ENCODE assay signal across 2 cellular contexts in the genomic region with DNA sequence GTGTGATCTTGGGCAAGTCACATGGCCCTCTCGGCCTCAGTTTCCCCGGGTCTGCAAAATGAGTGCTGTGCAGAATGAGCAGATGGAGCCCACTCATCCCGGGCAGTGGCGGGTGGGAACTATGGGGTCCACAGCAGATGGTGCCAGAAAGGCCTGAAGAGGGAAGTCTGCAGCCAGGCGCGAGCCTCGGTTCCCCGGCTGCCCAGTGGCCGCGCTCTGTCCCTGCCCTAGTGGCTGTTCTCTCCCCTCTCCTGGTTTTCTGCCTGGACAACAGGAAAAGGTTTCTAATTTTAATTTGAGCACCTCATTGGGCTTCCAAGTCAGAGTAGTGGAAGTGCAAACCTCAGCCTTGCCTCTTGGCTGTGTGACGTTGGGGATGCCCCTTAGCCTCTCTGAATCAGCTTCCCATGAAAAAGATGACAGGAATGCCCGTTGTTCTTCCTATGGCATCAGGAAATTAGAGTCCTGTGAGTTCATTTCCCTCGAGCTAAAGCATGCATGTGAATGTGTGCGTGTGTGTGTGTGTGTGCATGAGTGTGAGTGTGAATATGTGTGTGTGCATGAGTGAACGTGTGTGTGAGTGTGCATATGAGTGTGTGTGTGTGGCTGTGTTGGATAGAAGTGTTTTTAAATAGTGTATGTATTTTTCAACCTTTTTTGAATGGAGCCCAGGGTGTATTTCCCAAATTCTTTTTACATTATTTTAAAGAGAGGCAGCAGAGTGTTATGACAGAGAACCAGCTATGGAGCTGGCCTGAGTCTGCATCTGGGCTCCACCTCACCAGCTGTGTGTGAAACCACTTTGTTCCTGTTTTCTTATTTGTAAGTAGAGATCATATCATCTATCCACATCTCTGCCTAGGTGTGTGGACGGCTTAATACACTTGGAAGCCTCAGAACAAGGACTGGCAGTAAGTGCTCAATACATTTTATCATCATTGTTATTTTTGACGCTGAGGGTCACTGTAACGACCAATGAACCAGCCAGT.
TF ChIP-seq lines count a peak whose summit lies in the region.

No MANE protein-coding gene starts in this region.

TF ChIP-seq in SK-N-SH, 30 proteins besides CTCF, POLR2A, EP300 and RAD21:
- no peak for TF ChIP-seq EZH2phosphoT487 (IDR thresholded peaks at IDR 0.05; ENCODE audit: borderline replicate concordance, low read depth)

TF ChIP-seq in SK-N-SH treated with all-trans-retinoic acid at 6 μM for 48 hours, 23 proteins besides CTCF, POLR2A, EP300 and RAD21:
- TF ChIP-seq, protein P1, sequence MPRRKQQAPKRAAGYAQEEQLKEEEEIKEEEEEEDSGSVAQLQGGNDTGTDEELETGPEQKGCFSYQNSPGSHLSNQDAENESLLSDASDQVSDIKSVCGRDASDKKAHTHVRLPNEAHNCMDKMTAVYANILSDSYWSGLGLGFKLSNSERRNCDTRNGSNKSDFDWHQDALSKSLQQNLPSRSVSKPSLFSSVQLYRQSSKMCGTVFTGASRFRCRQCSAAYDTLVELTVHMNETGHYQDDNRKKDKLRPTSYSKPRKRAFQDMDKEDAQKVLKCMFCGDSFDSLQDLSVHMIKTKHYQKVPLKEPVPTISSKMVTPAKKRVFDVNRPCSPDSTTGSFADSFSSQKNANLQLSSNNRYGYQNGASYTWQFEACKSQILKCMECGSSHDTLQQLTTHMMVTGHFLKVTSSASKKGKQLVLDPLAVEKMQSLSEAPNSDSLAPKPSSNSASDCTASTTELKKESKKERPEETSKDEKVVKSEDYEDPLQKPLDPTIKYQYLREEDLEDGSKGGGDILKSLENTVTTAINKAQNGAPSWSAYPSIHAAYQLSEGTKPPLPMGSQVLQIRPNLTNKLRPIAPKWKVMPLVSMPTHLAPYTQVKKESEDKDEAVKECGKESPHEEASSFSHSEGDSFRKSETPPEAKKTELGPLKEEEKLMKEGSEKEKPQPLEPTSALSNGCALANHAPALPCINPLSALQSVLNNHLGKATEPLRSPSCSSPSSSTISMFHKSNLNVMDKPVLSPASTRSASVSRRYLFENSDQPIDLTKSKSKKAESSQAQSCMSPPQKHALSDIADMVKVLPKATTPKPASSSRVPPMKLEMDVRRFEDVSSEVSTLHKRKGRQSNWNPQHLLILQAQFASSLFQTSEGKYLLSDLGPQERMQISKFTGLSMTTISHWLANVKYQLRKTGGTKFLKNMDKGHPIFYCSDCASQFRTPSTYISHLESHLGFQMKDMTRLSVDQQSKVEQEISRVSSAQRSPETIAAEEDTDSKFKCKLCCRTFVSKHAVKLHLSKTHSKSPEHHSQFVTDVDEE (CRISPR knock-in tag; IDR thresholded peaks at IDR 0.05), result no peak
- no peak for TF ChIP-seq BACH2 (CRISPR knock-in tag; IDR thresholded peaks at IDR 0.05; ENCODE audit: borderline replicate concordance)
- TF ChIP-seq GLIS3 (CRISPR knock-in tag; IDR thresholded peaks at IDR 0.05), result no peak
- TF ChIP-seq ZC3H10 (CRISPR knock-in tag; IDR thresholded peaks at IDR 0.05), result no peak
- TF ChIP-seq ISL1 (CRISPR knock-in tag; IDR thresholded peaks at IDR 0.05), result no peak
- no peak for TF ChIP-seq SNAI2 (CRISPR knock-in tag; IDR thresholded peaks at IDR 0.05)
- no peak for TF ChIP-seq ESRRG (CRISPR knock-in tag; IDR thresholded peaks at IDR 0.05)
- no peak for TF ChIP-seq RARB (CRISPR knock-in tag; IDR thresholded peaks at IDR 0.05)
- TF ChIP-seq, protein P2, sequence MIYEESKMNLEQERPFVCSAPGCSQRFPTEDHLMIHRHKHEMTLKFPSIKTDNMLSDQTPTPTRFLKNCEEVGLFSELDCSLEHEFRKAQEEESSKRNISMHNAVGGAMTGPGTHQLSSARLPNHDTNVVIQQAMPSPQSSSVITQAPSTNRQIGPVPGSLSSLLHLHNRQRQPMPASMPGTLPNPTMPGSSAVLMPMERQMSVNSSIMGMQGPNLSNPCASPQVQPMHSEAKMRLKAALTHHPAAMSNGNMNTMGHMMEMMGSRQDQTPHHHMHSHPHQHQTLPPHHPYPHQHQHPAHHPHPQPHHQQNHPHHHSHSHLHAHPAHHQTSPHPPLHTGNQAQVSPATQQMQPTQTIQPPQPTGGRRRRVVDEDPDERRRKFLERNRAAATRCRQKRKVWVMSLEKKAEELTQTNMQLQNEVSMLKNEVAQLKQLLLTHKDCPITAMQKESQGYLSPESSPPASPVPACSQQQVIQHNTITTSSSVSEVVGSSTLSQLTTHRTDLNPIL (CRISPR knock-in tag; IDR thresholded peaks at IDR 0.05; ENCODE audit: low read depth), result no peak
- TF ChIP-seq CSDC2 (CRISPR knock-in tag; IDR thresholded peaks at IDR 0.05), result no peak
- no peak for TF ChIP-seq ZFP3 (CRISPR knock-in tag; IDR thresholded peaks at IDR 0.05)
- TF ChIP-seq ZNF70 (CRISPR knock-in tag; IDR thresholded peaks at IDR 0.05), result no peak
- no peak for TF ChIP-seq ARNTL (CRISPR knock-in tag; IDR thresholded peaks at IDR 0.05; ENCODE audit: borderline replicate concordance, low read depth)
- TF ChIP-seq, protein P3, sequence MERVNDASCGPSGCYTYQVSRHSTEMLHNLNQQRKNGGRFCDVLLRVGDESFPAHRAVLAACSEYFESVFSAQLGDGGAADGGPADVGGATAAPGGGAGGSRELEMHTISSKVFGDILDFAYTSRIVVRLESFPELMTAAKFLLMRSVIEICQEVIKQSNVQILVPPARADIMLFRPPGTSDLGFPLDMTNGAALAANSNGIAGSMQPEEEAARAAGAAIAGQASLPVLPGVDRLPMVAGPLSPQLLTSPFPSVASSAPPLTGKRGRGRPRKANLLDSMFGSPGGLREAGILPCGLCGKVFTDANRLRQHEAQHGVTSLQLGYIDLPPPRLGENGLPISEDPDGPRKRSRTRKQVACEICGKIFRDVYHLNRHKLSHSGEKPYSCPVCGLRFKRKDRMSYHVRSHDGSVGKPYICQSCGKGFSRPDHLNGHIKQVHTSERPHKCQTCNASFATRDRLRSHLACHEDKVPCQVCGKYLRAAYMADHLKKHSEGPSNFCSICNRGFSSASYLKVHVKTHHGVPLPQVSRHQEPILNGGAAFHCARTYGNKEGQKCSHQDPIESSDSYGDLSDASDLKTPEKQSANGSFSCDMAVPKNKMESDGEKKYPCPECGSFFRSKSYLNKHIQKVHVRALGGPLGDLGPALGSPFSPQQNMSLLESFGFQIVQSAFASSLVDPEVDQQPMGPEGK (CRISPR knock-in tag; IDR thresholded peaks at IDR 0.05; ENCODE audit: borderline replicate concordance), result no peak
- TF ChIP-seq ZNF565 (CRISPR knock-in tag; conservative IDR thresholded peaks at IDR 0.05; ENCODE audit: low read depth), result no peak
- no peak for TF ChIP-seq OSR1 (CRISPR knock-in tag; IDR thresholded peaks at IDR 0.05)
- no peak for TF ChIP-seq TOX (CRISPR knock-in tag; IDR thresholded peaks at IDR 0.05; ENCODE audit: borderline replicate concordance)
- TF ChIP-seq, protein P4, sequence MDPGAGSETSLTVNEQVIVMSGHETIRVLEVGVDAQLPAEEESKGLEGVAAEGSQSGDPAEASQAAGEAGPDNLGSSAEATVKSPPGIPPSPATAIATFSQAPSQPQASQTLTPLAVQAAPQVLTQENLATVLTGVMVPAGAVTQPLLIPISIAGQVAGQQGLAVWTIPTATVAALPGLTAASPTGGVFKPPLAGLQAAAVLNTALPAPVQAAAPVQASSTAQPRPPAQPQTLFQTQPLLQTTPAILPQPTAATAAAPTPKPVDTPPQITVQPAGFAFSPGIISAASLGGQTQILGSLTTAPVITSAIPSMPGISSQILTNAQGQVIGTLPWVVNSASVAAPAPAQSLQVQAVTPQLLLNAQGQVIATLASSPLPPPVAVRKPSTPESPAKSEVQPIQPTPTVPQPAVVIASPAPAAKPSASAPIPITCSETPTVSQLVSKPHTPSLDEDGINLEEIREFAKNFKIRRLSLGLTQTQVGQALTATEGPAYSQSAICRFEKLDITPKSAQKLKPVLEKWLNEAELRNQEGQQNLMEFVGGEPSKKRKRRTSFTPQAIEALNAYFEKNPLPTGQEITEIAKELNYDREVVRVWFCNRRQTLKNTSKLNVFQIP (CRISPR knock-in tag; IDR thresholded peaks at IDR 0.05; ENCODE audit: borderline replicate concordance, low read depth), result no peak
- TF ChIP-seq, protein P5, sequence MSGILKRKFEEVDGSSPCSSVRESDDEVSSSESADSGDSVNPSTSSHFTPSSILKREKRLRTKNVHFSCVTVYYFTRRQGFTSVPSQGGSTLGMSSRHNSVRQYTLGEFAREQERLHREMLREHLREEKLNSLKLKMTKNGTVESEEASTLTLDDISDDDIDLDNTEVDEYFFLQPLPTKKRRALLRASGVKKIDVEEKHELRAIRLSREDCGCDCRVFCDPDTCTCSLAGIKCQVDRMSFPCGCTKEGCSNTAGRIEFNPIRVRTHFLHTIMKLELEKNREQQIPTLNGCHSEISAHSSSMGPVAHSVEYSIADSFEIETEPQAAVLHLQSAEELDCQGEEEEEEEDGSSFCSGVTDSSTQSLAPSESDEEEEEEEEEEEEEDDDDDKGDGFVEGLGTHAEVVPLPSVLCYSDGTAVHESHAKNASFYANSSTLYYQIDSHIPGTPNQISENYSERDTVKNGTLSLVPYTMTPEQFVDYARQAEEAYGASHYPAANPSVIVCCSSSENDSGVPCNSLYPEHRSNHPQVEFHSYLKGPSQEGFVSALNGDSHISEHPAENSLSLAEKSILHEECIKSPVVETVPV (CRISPR knock-in tag; IDR thresholded peaks at IDR 0.05), result no peak
- no peak for TF ChIP-seq ZNF8 (CRISPR knock-in tag; IDR thresholded peaks at IDR 0.05)
